10 cellular contexts compared by ENCODE assay signal in genomic region chr7:116988363-116988989, GRCh38. TPM values are rescaled to one million over a fixed set of nuclear protein-coding genes. Genes with fewer than 3 reads are reported as not detected.
DNase-seq lines count a peak whose midpoint lies in the region; ATAC-seq and TF ChIP-seq lines count a peak whose summit lies in the region.
"Had no signal": no experiment of that assay in that cellular context is flagged by ENCODE, and none has a peak within 500 bp of the region (broad histone marks: within the 10 kb centered on the region; RNA-seq: fewer than 3 reads in every experiment).

No MANE protein-coding gene starts in this region.

- peaks cover 32% of the 10 kb centered on the region for H3K9me3 Mint-ChIP-seq in WTC11
- H3K9me3 Mint-ChIP-seq: stimulated activated effector memory CD8-positive, alpha-beta T cell treated with anti-CD3 and anti-CD28 coated beads, Interleukin-12 subunit alpha, Interleukin-12 subunit beta, amount 100 ng/mL, for 72 hours had no signal

- peaks cover 34% of the 10 kb centered on the region for H3K36me3 Mint-ChIP-seq in WTC11
- H3K36me3 Mint-ChIP-seq: stimulated activated effector memory CD8-positive, alpha-beta T cell treated with anti-CD3 and anti-CD28 coated beads, Interleukin-12 subunit alpha, Interleukin-12 subunit beta, amount 100 ng/mL, for 72 hours had no signal

- H3K27me3 Mint-ChIP-seq in WTC11 (ENCODE audit: low read depth) = no peaks in the 10 kb centered on the region; the same call in 1 of the 2 replicates

- H3K27ac ChIP-seq in 22Rv1 = no peak overlapping the region

- no peak overlapping the region for H3K27ac Mint-ChIP-seq in WTC11
- H3K27ac Mint-ChIP-seq: stimulated activated effector memory CD8-positive, alpha-beta T cell treated with anti-CD3 and anti-CD28 coated beads, Interleukin-12 subunit alpha, Interleukin-12 subunit beta, amount 100 ng/mL, for 72 hours had no signal

- no peak overlapping the region for H3K4me3 Mint-ChIP-seq in WTC11
- H3K4me3 Mint-ChIP-seq: stimulated activated effector memory CD8-positive, alpha-beta T cell treated with anti-CD3 and anti-CD28 coated beads, Interleukin-12 subunit alpha, Interleukin-12 subunit beta, amount 100 ng/mL, for 72 hours had no signal

- ATAC-seq in WTC11 (no peak), HG03039 (IDR thresholded peaks at IDR 0.05; ENCODE audit: unreplicated experiment) (no peak), GM19463 (IDR thresholded peaks at IDR 0.05; ENCODE audit: unreplicated experiment) (no peak)
- ATAC-seq: stimulated activated effector memory CD8-positive, alpha-beta T cell treated with anti-CD3 and anti-CD28 coated beads, Interleukin-12 subunit alpha, Interleukin-12 subunit beta, amount 100 ng/mL, for 72 hours had no signal

- CTCF ChIA-PET in WTC11 (lab: Charles Lee) = interaction anchor here (0.7 to 2.8 kb wide), 13 partner anchors 13 to 224 kb away, joined by 3 to 20 read pairs (median 5); no protein-coding TSS in a partner anchor

- DNase-seq in GM03348 (ENCODE audit: low spot score) = peak; percentile 34
- peak; percentile 45 for DNase-seq in OCI-M1 (lab: John Stamatoyannopoulos, UW)
- DNase-seq in fibroblast of villous mesenchyme (ENCODE audit: low read depth) = peak; percentile 11
- DNase-seq in WTC11 (ENCODE audit: low spot score) = no peak
- no peak for DNase-seq in stimulated activated CD8-positive, alpha-beta memory T cell treated with anti-CD3 and anti-CD28 coated beads, Interleukin-4, amount 100 ng/mL, for 48 hours
- DNase-seq: GDM1 had no signal

- POLR2A ChIA-PET in WTC11 (lab: Charles Lee) = no interaction called here

- peaks cover 3% of the 10 kb centered on the region; the same call in 1 of the 2 replicates for H3K4me1 Mint-ChIP-seq in WTC11

- TF ChIP-seq CTCF in 22Rv1 (IDR thresholded peaks at IDR 0.05) = peak; percentile 80
- peak; percentile 21 for TF ChIP-seq CTCF in fibroblast of villous mesenchyme (IDR thresholded peaks at IDR 0.05; ENCODE audit: insufficient read depth, low read depth, low read length)
- no peak for TF ChIP-seq CTCF in WTC11 (IDR thresholded peaks at IDR 0.05)

- H3K4me3 ChIP-seq in fibroblast of villous mesenchyme (ENCODE audit: low read depth, low read length) = no peak overlapping the region

TF ChIP-seq in WTC11, 78 proteins besides CTCF, POLR2A, EP300 and RAD21:
- TF ChIP-seq ESRRA (CRISPR knock-in tag; IDR thresholded peaks at IDR 0.05; ENCODE audit: borderline replicate concordance) (no peak), EMX1 (CRISPR knock-in tag; IDR thresholded peaks at IDR 0.05) (no peak), SOX15 (CRISPR knock-in tag; IDR thresholded peaks at IDR 0.05) (no peak), FOXK1 (CRISPR knock-in tag; IDR thresholded peaks at IDR 0.05) (no peak), ATF6 (CRISPR knock-in tag; IDR thresholded peaks at IDR 0.05) (no peak), GTF2I (CRISPR knock-in tag; conservative IDR thresholded peaks at IDR 0.05) (no peak), IRF2 (CRISPR knock-in tag; IDR thresholded peaks at IDR 0.05; ENCODE audit: borderline replicate concordance, low read depth) (no peak)

RNA-seq across cellular contexts. Expression of gene ST7, which starts 35.2 kb away (rescaled TPM):
- total RNA-seq in fibroblast of villous mesenchyme (31.5 and 33.8 TPM in 2 replicates), WTC11 (2021) (9.0 to 12.4 TPM (median 10.3 TPM) in 3 replicates)

Comparison
In these comparisons a context has a peak if more than half of its experiments do, and no peak if none do; other contexts are left out.
1. DNase-seq: peak in GM03348 (single experiment), OCI-M1 (single experiment) and fibroblast of villous mesenchyme (single experiment); none in WTC11 (single experiment) and stimulated activated CD8-positive, alpha-beta memory T cell treated with anti-CD3 and anti-CD28 coated beads, Interleukin-4, amount 100 ng/mL, for 48 hours (single experiment).